ENCODE assay signal across 4 cellular contexts in genomic region chr12:8762701-8763100, GRCh38. TPM values are rescaled to one million over a fixed set of nuclear protein-coding genes. Genes with fewer than 3 reads are reported as not detected.
"Had no signal": no experiment of that assay in that cellular context is flagged by ENCODE, and none has a peak within 500 bp of the region (broad histone marks: within the 10 kb centered on the region; RNA-seq: fewer than 3 reads in every experiment).

No MANE protein-coding gene starts in this region.

RNA-seq across cellular contexts. Expression of gene A2ML1, which starts 59.7 kb away (rescaled TPM):
- total RNA-seq: M059J, Right ventricle myocardium superior, SJSA1 had no signal
- polyA plus RNA-seq: SK-N-SH had no signal
